Comparison of ENCODE assay signal across 32 cellular contexts in the genomic region with DNA sequence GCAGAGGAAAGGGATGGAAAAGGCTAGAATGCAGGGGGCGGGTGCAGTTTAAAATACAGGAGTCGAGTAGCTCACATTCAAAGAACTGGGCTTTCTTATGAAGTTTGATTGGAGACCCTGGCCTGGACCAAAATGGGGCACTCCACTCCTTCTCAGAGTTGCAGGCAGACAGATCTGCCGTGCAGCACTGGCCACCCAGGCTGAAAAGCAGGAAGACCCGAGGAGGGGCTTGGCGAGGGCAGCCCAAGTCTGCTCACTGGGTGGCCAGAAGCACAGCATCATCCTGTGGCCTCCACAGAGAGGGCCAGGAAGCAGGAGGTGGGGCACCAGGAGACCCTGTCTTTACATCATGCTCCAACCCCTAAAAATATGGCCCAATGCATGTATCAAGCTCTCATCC.
"Had no signal": no experiment of that assay in that cellular context is flagged by ENCODE, and none has a peak within 500 bp of the region (broad histone marks: within the 10 kb centered on the region; RNA-seq: fewer than 3 reads in every experiment).

No MANE protein-coding gene starts in this region.

- H3K36me3 ChIP-seq: cardiac muscle cell, MG63 had no signal

- H3K9me3 ChIP-seq: MG63 had no signal

- H3K27me3 ChIP-seq: cardiac muscle cell, MG63 had no signal

- H3K27ac ChIP-seq: cardiac muscle cell, VCaP had no signal

- H3K27ac Mint-ChIP-seq: activated CD4-positive, alpha-beta memory T cell treated with anti-CD3 and anti-CD28 coated beads, Interleukin-2, amount 10 ng/mL, durations not matched to agents 7 days and 5 days; activated CD8-positive, alpha-beta memory T cell treated with anti-CD3 and anti-CD28 coated beads, Interleukin-2, amount 10 ng/mL, durations not matched to agents 7 days and 5 days; activated naive CD8-positive, alpha-beta T cell treated with anti-CD3 and anti-CD28 coated beads for 36 hours; activated T-helper 17 cell treated with anti-CD3 and anti-CD28 coated beads, Interleukin-2, amount 50 U/mL, for 72 hours; T-cell; T-helper 17 cell had no signal

- H3K27me3 Mint-ChIP-seq: activated CD4-positive, alpha-beta memory T cell treated with anti-CD3 and anti-CD28 coated beads, Interleukin-2, amount 10 ng/mL, durations not matched to agents 7 days and 5 days; activated naive CD8-positive, alpha-beta T cell treated with anti-CD3 and anti-CD28 coated beads for 36 hours; activated T-helper 17 cell treated with anti-CD3 and anti-CD28 coated beads, Interleukin-2, amount 50 U/mL, for 72 hours; T-cell; T-helper 17 cell had no signal

- ATAC-seq: activated CD8-positive, alpha-beta memory T cell treated with anti-CD3 and anti-CD28 coated beads, Interleukin-2, amount 10 ng/mL, durations not matched to agents 7 days and 5 days; activated T-helper 17 cell treated with anti-CD3 and anti-CD28 coated beads, Interleukin-2, amount 50 U/mL, for 72 hours; Panc1; SK-N-SH treated with all-trans-retinoic acid at 6 μM for 48 hours; T-cell; T-helper 17 cell had no signal

- H3K4me3 ChIP-seq: cardiac muscle cell, MG63 had no signal

- DNase-seq: activated CD4-positive, alpha-beta memory T cell treated with anti-CD3 and anti-CD28 coated beads, Interleukin-2, amount 10 ng/mL, durations not matched to agents 7 days and 5 days; activated CD4-positive, alpha-beta T cell treated with anti-CD3 and anti-CD28 coated beads for 1 hour; activated CD4-positive, CD25-positive, alpha-beta regulatory T cell; activated CD8-positive, alpha-beta memory T cell treated with anti-CD3 and anti-CD28 coated beads for 24 hours; activated CD8-positive, alpha-beta memory T cell treated with anti-CD3 and anti-CD28 coated beads, Interleukin-2, amount 10 ng/mL, durations not matched to agents 7 days and 5 days; activated CD8-positive, alpha-beta memory T cell treated with anti-CD3 and anti-CD28 coated beads, Interleukin-2, amount 50 U/mL, for 48 hours; activated effector memory CD4-positive, alpha-beta T cell treated with anti-CD3 and anti-CD28 coated beads, Interleukin-2, amount 50 U/mL, for 16 hours; activated naive CD4-positive, alpha-beta T cell; activated naive CD4-positive, alpha-beta T cell treated with anti-CD3 and anti-CD28 coated beads, Interleukin-2, amount 50 U/mL, for 16 hours; activated naive CD8-positive, alpha-beta T cell treated with anti-CD3 and anti-CD28 coated beads for 36 hours; activated T-cell treated with anti-CD3 and anti-CD28 coated beads, Interleukin-2, amount 50 U/mL, for 48 hours; amniotic stem cell; aorta; Kasumi-1; KG1; MG63; MV-4-11; NCI-H1092; NCI-H1436 treated with DMSO at 0.1 percent for 48 hours; NCI-H1694 treated with DMSO at 0.1 percent for 48 hours; NCI-H2029; NCI-H345; NCI-H524 treated with DMSO at 0.1 percent for 48 hours; SHP77; T-cell; T-helper 17 cell had no signal

- H3K9me3 Mint-ChIP-seq: activated CD4-positive, alpha-beta memory T cell treated with anti-CD3 and anti-CD28 coated beads, Interleukin-2, amount 10 ng/mL, durations not matched to agents 7 days and 5 days; activated naive CD8-positive, alpha-beta T cell treated with anti-CD3 and anti-CD28 coated beads for 36 hours; activated T-helper 17 cell treated with anti-CD3 and anti-CD28 coated beads, Interleukin-2, amount 50 U/mL, for 72 hours; central memory CD8-positive, alpha-beta T cell had no signal

- H3K4me3 Mint-ChIP-seq: activated CD4-positive, alpha-beta memory T cell treated with anti-CD3 and anti-CD28 coated beads, Interleukin-2, amount 10 ng/mL, durations not matched to agents 7 days and 5 days; activated CD8-positive, alpha-beta memory T cell treated with anti-CD3 and anti-CD28 coated beads, Interleukin-2, amount 10 ng/mL, durations not matched to agents 7 days and 5 days; activated naive CD8-positive, alpha-beta T cell treated with anti-CD3 and anti-CD28 coated beads for 36 hours; activated T-helper 17 cell treated with anti-CD3 and anti-CD28 coated beads, Interleukin-2, amount 50 U/mL, for 72 hours; central memory CD8-positive, alpha-beta T cell; T-cell; T-helper 17 cell had no signal

- H3K36me3 Mint-ChIP-seq: activated naive CD8-positive, alpha-beta T cell treated with anti-CD3 and anti-CD28 coated beads for 36 hours; T-cell had no signal
